ENCODE assay signal across 9 cellular contexts in genomic region chr6:14083262-14083661, GRCh38.
"Had no signal": no experiment of that assay in that cellular context is flagged by ENCODE, and none has a peak within 500 bp of the region (broad histone marks: within the 10 kb centered on the region; RNA-seq: fewer than 3 reads in every experiment).

No MANE protein-coding gene starts in this region.

- FAIRE-seq: H54, HepG2 had no signal

- H3K27ac ChIP-seq: HL-60 had no signal

- ATAC-seq: HepG2 had no signal

- DNase-seq: GOT3, H9, HCEC 1CT, HFFc6, Kasumi-1, KG1 had no signal
